ENCODE assay signal across 30 cellular contexts in genomic region chr4:94356444-94356843, GRCh38. TPM values are rescaled to one million over a fixed set of nuclear protein-coding genes. Genes with fewer than 3 reads are reported as not detected.
"Had no signal": no experiment of that assay in that cellular context is flagged by ENCODE, and none has a peak within 500 bp of the region (broad histone marks: within the 10 kb centered on the region; RNA-seq: fewer than 3 reads in every experiment).

No MANE protein-coding gene starts in this region.

- ATAC-seq: activated CD4-positive, CD25-positive, alpha-beta regulatory T cell treated with anti-CD3 and anti-CD28 coated beads, Interleukin-2, amount 50 U/mL, for 24 hours; activated CD8-positive, alpha-beta T cell treated with anti-CD3 and anti-CD28 coated beads, Interleukin-2, amount 10 ng/mL, durations not matched to agents 7 days and 5 days; Panc1; Right ventricle myocardium inferior; SK-N-SH treated with all-trans-retinoic acid at 6 μM for 48 hours; T-helper 17 cell had no signal

- H3K4me1 ChIP-seq: breast epithelium had no signal

- DNase-seq: activated CD4-positive, alpha-beta T cell treated with anti-CD3 and anti-CD28 coated beads for 48 hours; activated CD4-positive, alpha-beta T cell treated with anti-CD3 and anti-CD28 coated beads, Interleukin-2, amount 50 U/mL, for 4 hours; activated CD8-positive, alpha-beta memory T cell treated with anti-CD3 and anti-CD28 coated beads, Interleukin-2, amount 50 U/mL, for 48 hours; activated CD8-positive, alpha-beta T cell treated with anti-CD3 and anti-CD28 coated beads, Interleukin-2, amount 10 ng/mL, durations not matched to agents 7 days and 5 days; activated effector memory CD4-positive, alpha-beta T cell treated with Interleukin-2 at 50 U/mL for 16 hours; activated naive CD4-positive, alpha-beta T cell; activated T-cell treated with anti-CD3 and anti-CD28 coated beads, Interleukin-2, amount 50 U/mL, for 1 hour; aorta; caudate nucleus; KG1; NCI-H1092; NCI-H1417; NCI-H1930; NCI-H510A treated with DMSO at 0.1 percent for 48 hours; NCI-H69; NK-92 treated with Interleukin-12 subunit alpha and Interleukin-12 subunit beta, amount 100 ng/mL, for 24 hours; OCI-M1; RPMI8226; T-helper 17 cell; T-helper 9 cell; WERI-Rb-1 had no signal

- H3K27ac Mint-ChIP-seq: activated CD8-positive, alpha-beta T cell treated with anti-CD3 and anti-CD28 coated beads, Interleukin-2, amount 10 ng/mL, durations not matched to agents 7 days and 5 days; activated naive CD4-positive, alpha-beta T cell treated with anti-CD3 and anti-CD28 coated beads, Interleukin-2, amount 50 U/mL, for 24 hours; activated T-helper 1 cell treated with anti-CD3 and anti-CD28 coated beads, Interleukin-12 subunit alpha, Interleukin-12 subunit beta, Interleukin-2, Interleukin-4 antibody, amounts not matched to agents 30 ng/mL and 10 ng/mL and 1 ng/mL, durations not matched to agents 14 hours and 24 hours and 36 hours had no signal

- H3K4me3 Mint-ChIP-seq: activated CD8-positive, alpha-beta T cell treated with anti-CD3 and anti-CD28 coated beads, Interleukin-2, amount 10 ng/mL, durations not matched to agents 7 days and 5 days; activated naive CD4-positive, alpha-beta T cell treated with anti-CD3 and anti-CD28 coated beads, Interleukin-2, amount 50 U/mL, for 24 hours; activated T-helper 1 cell treated with anti-CD3 and anti-CD28 coated beads, Interleukin-12 subunit alpha, Interleukin-12 subunit beta, Interleukin-2, Interleukin-4 antibody, amounts not matched to agents 30 ng/mL and 10 ng/mL and 1 ng/mL, durations not matched to agents 14 hours and 24 hours and 36 hours; T-helper 17 cell had no signal

- H3K9me3 Mint-ChIP-seq: activated naive CD4-positive, alpha-beta T cell treated with anti-CD3 and anti-CD28 coated beads, Interleukin-2, amount 50 U/mL, for 24 hours; activated T-helper 1 cell treated with anti-CD3 and anti-CD28 coated beads, Interleukin-12 subunit alpha, Interleukin-12 subunit beta, Interleukin-2, Interleukin-4 antibody, amounts not matched to agents 30 ng/mL and 10 ng/mL and 1 ng/mL, durations not matched to agents 14 hours and 24 hours and 36 hours had no signal

- H3K9me3 ChIP-seq: breast epithelium had no signal

- H3K4me3 ChIP-seq: breast epithelium had no signal

- H3K36me3 Mint-ChIP-seq: activated naive CD4-positive, alpha-beta T cell treated with anti-CD3 and anti-CD28 coated beads, Interleukin-2, amount 50 U/mL, for 24 hours had no signal

- H3K36me3 ChIP-seq: breast epithelium, WERI-Rb-1 had no signal

- H3K27me3 ChIP-seq: breast epithelium had no signal

RNA-seq across cellular contexts. Expression of gene HPGDS, which starts 13.8 kb away (rescaled TPM):
- total RNA-seq: activated CD8-positive, alpha-beta T cell treated with anti-CD3 and anti-CD28 coated beads, Interleukin-2, amount 10 ng/mL, durations not matched to agents 7 days and 5 days; activated T-helper 1 cell treated with anti-CD3 and anti-CD28 coated beads, Interleukin-12 subunit alpha, Interleukin-12 subunit beta, Interleukin-2, Interleukin-4 antibody, amounts not matched to agents 30 ng/mL and 10 ng/mL and 1 ng/mL, durations not matched to agents 14 hours and 24 hours and 36 hours; LHCN-M2; MCF 10A had no signal
